In the genomic region with DNA sequence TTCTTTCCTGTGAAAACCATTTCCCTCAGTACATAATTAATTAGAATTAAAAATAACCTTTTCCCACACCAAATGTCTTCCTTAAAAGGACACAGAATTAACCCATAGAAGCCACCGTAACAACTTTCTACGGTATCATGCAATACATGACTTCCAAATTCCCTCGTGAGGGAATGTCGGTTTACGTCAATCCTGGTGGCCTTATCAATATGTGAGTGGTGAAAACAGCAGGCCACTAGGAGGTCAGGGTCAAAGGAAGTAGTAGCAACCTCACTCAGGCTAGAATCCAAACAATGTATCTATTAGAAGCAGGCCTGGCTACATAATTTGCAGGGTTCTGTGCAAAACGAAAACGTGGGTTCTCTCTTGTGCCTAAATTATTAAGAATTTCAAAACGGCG, we compare ENCODE assay signal across 2 cellular contexts.
TF ChIP-seq lines count a peak whose summit lies in the region.

No MANE protein-coding gene starts in this region.

TF ChIP-seq in WTC11, 78 proteins besides CTCF, POLR2A, EP300 and RAD21 (continued from another document):
- TF ChIP-seq, protein P1, sequence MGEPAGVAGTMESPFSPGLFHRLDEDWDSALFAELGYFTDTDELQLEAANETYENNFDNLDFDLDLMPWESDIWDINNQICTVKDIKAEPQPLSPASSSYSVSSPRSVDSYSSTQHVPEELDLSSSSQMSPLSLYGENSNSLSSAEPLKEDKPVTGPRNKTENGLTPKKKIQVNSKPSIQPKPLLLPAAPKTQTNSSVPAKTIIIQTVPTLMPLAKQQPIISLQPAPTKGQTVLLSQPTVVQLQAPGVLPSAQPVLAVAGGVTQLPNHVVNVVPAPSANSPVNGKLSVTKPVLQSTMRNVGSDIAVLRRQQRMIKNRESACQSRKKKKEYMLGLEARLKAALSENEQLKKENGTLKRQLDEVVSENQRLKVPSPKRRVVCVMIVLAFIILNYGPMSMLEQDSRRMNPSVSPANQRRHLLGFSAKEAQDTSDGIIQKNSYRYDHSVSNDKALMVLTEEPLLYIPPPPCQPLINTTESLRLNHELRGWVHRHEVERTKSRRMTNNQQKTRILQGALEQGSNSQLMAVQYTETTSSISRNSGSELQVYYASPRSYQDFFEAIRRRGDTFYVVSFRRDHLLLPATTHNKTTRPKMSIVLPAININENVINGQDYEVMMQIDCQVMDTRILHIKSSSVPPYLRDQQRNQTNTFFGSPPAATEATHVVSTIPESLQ (CRISPR knock-in tag; IDR thresholded peaks at IDR 0.05), result no peak
- TF ChIP-seq TEAD1 (CRISPR knock-in tag; IDR thresholded peaks at IDR 0.05) (no peak), GABPB1 (CRISPR knock-in tag; IDR thresholded peaks at IDR 0.05) (no peak), ESRRA (CRISPR knock-in tag; IDR thresholded peaks at IDR 0.05; ENCODE audit: borderline replicate concordance) (no peak), SP1 (CRISPR knock-in tag; conservative IDR thresholded peaks at IDR 0.05) (no peak), ZNF423 (CRISPR knock-in tag; IDR thresholded peaks at IDR 0.05) (no peak), NR1H2 (CRISPR knock-in tag; IDR thresholded peaks at IDR 0.05) (no peak)
- TF ChIP-seq, protein P2, sequence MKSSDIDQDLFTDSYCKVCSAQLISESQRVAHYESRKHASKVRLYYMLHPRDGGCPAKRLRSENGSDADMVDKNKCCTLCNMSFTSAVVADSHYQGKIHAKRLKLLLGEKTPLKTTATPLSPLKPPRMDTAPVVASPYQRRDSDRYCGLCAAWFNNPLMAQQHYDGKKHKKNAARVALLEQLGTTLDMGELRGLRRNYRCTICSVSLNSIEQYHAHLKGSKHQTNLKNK (CRISPR knock-in tag; IDR thresholded peaks at IDR 0.05), result no peak

TF ChIP-seq in liver, 16 proteins besides CTCF, POLR2A, EP300 and RAD21 (continued from another document):
- TF ChIP-seq, protein P3, sequence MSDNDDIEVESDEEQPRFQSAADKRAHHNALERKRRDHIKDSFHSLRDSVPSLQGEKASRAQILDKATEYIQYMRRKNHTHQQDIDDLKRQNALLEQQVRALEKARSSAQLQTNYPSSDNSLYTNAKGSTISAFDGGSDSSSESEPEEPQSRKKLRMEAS (IDR thresholded peaks at IDR 0.05), result peak; percentile 29
- TF ChIP-seq HNF4G (IDR thresholded peaks at IDR 0.05), result no peak
- TF ChIP-seq GABPA (IDR thresholded peaks at IDR 0.05 in 1 of 2, conservative IDR thresholded peaks at IDR 0.05 in 1 of 2), result peak in 1 of 2 donors; percentile 37
- peak; percentile 42 to 58 for TF ChIP-seq HNF4A (conservative IDR thresholded peaks at IDR 0.05)
- TF ChIP-seq, protein P4, sequence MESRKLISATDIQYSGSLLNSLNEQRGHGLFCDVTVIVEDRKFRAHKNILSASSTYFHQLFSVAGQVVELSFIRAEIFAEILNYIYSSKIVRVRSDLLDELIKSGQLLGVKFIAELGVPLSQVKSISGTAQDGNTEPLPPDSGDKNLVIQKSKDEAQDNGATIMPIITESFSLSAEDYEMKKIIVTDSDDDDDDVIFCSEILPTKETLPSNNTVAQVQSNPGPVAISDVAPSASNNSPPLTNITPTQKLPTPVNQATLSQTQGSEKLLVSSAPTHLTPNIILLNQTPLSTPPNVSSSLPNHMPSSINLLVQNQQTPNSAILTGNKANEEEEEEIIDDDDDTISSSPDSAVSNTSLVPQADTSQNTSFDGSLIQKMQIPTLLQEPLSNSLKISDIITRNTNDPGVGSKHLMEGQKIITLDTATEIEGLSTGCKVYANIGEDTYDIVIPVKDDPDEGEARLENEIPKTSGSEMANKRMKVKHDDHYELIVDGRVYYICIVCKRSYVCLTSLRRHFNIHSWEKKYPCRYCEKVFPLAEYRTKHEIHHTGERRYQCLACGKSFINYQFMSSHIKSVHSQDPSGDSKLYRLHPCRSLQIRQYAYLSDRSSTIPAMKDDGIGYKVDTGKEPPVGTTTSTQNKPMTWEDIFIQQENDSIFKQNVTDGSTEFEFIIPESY (IDR thresholded peaks at IDR 0.05), result no peak
- TF ChIP-seq TAF1 (conservative IDR thresholded peaks at IDR 0.05), result no peak
- TF ChIP-seq SP1 (IDR thresholded peaks at IDR 0.05), result peak; percentile 81
- TF ChIP-seq NR2F2 (IDR thresholded peaks at IDR 0.05), result peak; percentile 96
TF ChIP-seq in liver: peak in this region for 10.
